In genomic region chr12:48903363-48903981, GRCh38 we compare ENCODE assay signal across 8 cellular contexts. TPM values are rescaled to one million over a fixed set of nuclear protein-coding genes. Genes with fewer than 3 reads are reported as not detected.
A peak's percentile ranks its signal among the peaks of the same experiment; 100 is the strongest.
DNase-seq lines count a peak whose midpoint lies in the region; ATAC-seq and TF ChIP-seq lines count a peak whose summit lies in the region.

No MANE protein-coding gene starts in this region.

- H3K36me3 Mint-ChIP-seq in activated T-cell treated with anti-CD3 and anti-CD28 coated beads, Interleukin-2, amount 50 U/mL, for 72 hours (ENCODE audit: insufficient read depth in 2 of 2): no peaks in the 10 kb centered on the region
- H3K36me3 Mint-ChIP-seq in activated B cell treated with CpG ODN at 0.5 μM for 24 hours (ENCODE audit: low read depth): no peaks in the 10 kb centered on the region

- H3K27me3 Mint-ChIP-seq in activated T-cell treated with anti-CD3 and anti-CD28 coated beads, Interleukin-2, amount 50 U/mL, for 72 hours (ENCODE audit: low read depth): peaks cover 2% of the 10 kb centered on the region
- peaks cover 21% of the 10 kb centered on the region for H3K27me3 Mint-ChIP-seq in activated B cell treated with CpG ODN at 0.5 μM for 24 hours
- peaks cover 4% of the 10 kb centered on the region for H3K27me3 Mint-ChIP-seq in stimulated activated naive CD8-positive, alpha-beta T cell treated with anti-CD3 and anti-CD28 coated beads, Interleukin-15, amount 100 ng/mL, for 72 hours

- DNase-seq in activated T-cell treated with anti-CD3 and anti-CD28 coated beads, Interleukin-2, amount 50 U/mL, for 72 hours: no peak
- no peak for DNase-seq in activated T-cell treated with anti-CD3 and anti-CD28 coated beads, Interleukin-2, amount 50 U/mL, for 48 hours
- DNase-seq in activated B cell treated with CpG ODN at 0.5 μM for 24 hours (no peak), foreskin fibroblast (peak; percentile 18 to 25), ecto neural progenitor cell (ENCODE audit: low spot score) (no peak)
- no peak for DNase-seq in stimulated activated naive CD8-positive, alpha-beta T cell treated with anti-CD3 and anti-CD28 coated beads, Interleukin-15, amount 100 ng/mL, for 72 hours

- TF ChIP-seq CTCF in activated B cell treated with CpG ODN at 0.5 μM for 24 hours (IDR thresholded peaks at IDR 0.05) (no peak), foreskin fibroblast (IDR thresholded peaks at IDR 0.05; ENCODE audit: low read depth, low read length) (no peak)

- no peak overlapping the region for H3K27ac Mint-ChIP-seq in activated T-cell treated with anti-CD3 and anti-CD28 coated beads, Interleukin-2, amount 50 U/mL, for 72 hours
- H3K27ac Mint-ChIP-seq in activated B cell treated with CpG ODN at 0.5 μM for 24 hours: no peak overlapping the region
- peak overlapping the region in 1 of 2 donors; percentile 59 for H3K27ac Mint-ChIP-seq in stimulated activated naive CD8-positive, alpha-beta T cell treated with anti-CD3 and anti-CD28 coated beads, Interleukin-15, amount 100 ng/mL, for 72 hours

- POLR2A ChIA-PET in activated B cell treated with CpG ODN at 0.5 μM for 24 hours (lab: Charles Lee): interaction anchor here (0.6 to 1.0 kb wide), 4 partner anchors 51 to 116 kb away, joined by 3 to 4 read pairs (median 3); partner anchors contain the start of genes ARF3 and DDX23

- H3K4me3 ChIP-seq in foreskin fibroblast (ENCODE audit: low read depth in 1 of 2, low read length in 2 of 2): peak overlapping the region in 1 of 2 donors; percentile 56

- no peaks in the 10 kb centered on the region for H3K9me3 Mint-ChIP-seq in activated T-cell treated with anti-CD3 and anti-CD28 coated beads, Interleukin-2, amount 50 U/mL, for 72 hours
- no peaks in the 10 kb centered on the region for H3K9me3 Mint-ChIP-seq in activated B cell treated with CpG ODN at 0.5 μM for 24 hours
- H3K9me3 Mint-ChIP-seq in stimulated activated naive CD8-positive, alpha-beta T cell treated with anti-CD3 and anti-CD28 coated beads, Interleukin-15, amount 100 ng/mL, for 72 hours: no peaks in the 10 kb centered on the region

- no peak for ATAC-seq in activated T-cell treated with anti-CD3 and anti-CD28 coated beads, Interleukin-2, amount 50 U/mL, for 72 hours (replicated peaks in 1 of 2)
- ATAC-seq in activated B cell treated with CpG ODN at 0.5 μM for 24 hours (ENCODE audit: low read depth): no peak
- no peak for ATAC-seq in stimulated activated naive CD8-positive, alpha-beta T cell treated with anti-CD3 and anti-CD28 coated beads, Interleukin-15, amount 100 ng/mL, for 72 hours
- no peak for ATAC-seq in GM21717 (IDR thresholded peaks at IDR 0.05; ENCODE audit: unreplicated experiment)
- ATAC-seq in GM21737 (IDR thresholded peaks at IDR 0.05; ENCODE audit: unreplicated experiment): no peak

- peak overlapping the region; percentile 78 to 79 for H3K4me3 Mint-ChIP-seq in activated T-cell treated with anti-CD3 and anti-CD28 coated beads, Interleukin-2, amount 50 U/mL, for 72 hours
- peak overlapping the region; percentile 44 for H3K4me3 Mint-ChIP-seq in activated B cell treated with CpG ODN at 0.5 μM for 24 hours
- H3K4me3 Mint-ChIP-seq in stimulated activated naive CD8-positive, alpha-beta T cell treated with anti-CD3 and anti-CD28 coated beads, Interleukin-15, amount 100 ng/mL, for 72 hours: peak overlapping the region; percentile 74 to 79

- intact Hi-C loops in activated B cell treated with CpG ODN at 0.5 μM for 24 hours (cut with micrococcal nuclease): no loop called here

- CTCF ChIA-PET in activated B cell treated with CpG ODN at 0.5 μM for 24 hours (lab: Charles Lee): interaction anchor here (0.8 to 1.9 kb wide), 6 partner anchors 18 to 89 kb away, joined by 3 to 9 read pairs (median 4); partner anchors contain the start of genes DDX23 and FKBP11

- peaks cover 25% of the 10 kb centered on the region for H3K4me1 Mint-ChIP-seq in activated T-cell treated with anti-CD3 and anti-CD28 coated beads, Interleukin-2, amount 50 U/mL, for 72 hours (ENCODE audit: low read depth)
- peaks cover 10% of the 10 kb centered on the region for H3K4me1 Mint-ChIP-seq in activated B cell treated with CpG ODN at 0.5 μM for 24 hours
- peaks cover 14% of the 10 kb centered on the region for H3K4me1 Mint-ChIP-seq in stimulated activated naive CD8-positive, alpha-beta T cell treated with anti-CD3 and anti-CD28 coated beads, Interleukin-15, amount 100 ng/mL, for 72 hours

RNA-seq across cellular contexts. Expression of gene FKBP11, which starts 21.8 kb away (rescaled TPM):
- total RNA-seq in activated T-cell treated with anti-CD3 and anti-CD28 coated beads, Interleukin-2, amount 50 U/mL, for 72 hours: 100 to 1,000 TPM in 1 of 2 donors, 10 to 100 TPM in 1; 67.9 to 107 TPM
- total RNA-seq in activated B cell treated with CpG ODN at 0.5 μM for 24 hours: 22.9 and 26.1 TPM in 2 replicates

RNA-seq across cellular contexts. Expression of gene RND1, which starts 37.8 kb away (rescaled TPM):
- total RNA-seq in activated T-cell treated with anti-CD3 and anti-CD28 coated beads, Interleukin-2, amount 50 U/mL, for 72 hours: 1 to 10 TPM; 4.5 to 5.5 TPM
- total RNA-seq in activated B cell treated with CpG ODN at 0.5 μM for 24 hours: 4.9 and 5.9 TPM in 2 replicates

RNA-seq across cellular contexts. Expression of gene DDX23, which starts 51.5 kb away (rescaled TPM):
- total RNA-seq in activated T-cell treated with anti-CD3 and anti-CD28 coated beads, Interleukin-2, amount 50 U/mL, for 72 hours: 100 to 1,000 TPM in 1 of 2 donors, 10 to 100 TPM in 1; 100.0 to 115 TPM
- total RNA-seq in activated B cell treated with CpG ODN at 0.5 μM for 24 hours: 116 and 118 TPM in 2 replicates

RNA-seq across cellular contexts. Expression of gene ARF3, which starts 53.8 kb away (rescaled TPM):
- 10 to 100 TPM; 73.5 to 96.5 TPM for total RNA-seq in activated T-cell treated with anti-CD3 and anti-CD28 coated beads, Interleukin-2, amount 50 U/mL, for 72 hours
- 113 and 119 TPM in 2 replicates for total RNA-seq in activated B cell treated with CpG ODN at 0.5 μM for 24 hours

Comparison
In these comparisons a context has a peak if more than half of its experiments do, and no peak if none do; other contexts are left out.
1. DNase-seq: peak in foreskin fibroblast (2 of 2); none in activated T-cell treated with anti-CD3 and anti-CD28 coated beads, Interleukin-2, amount 50 U/mL, for 72 hours (0 of 2), activated T-cell treated with anti-CD3 and anti-CD28 coated beads, Interleukin-2, amount 50 U/mL, for 48 hours (0 of 2), activated B cell treated with CpG ODN at 0.5 μM for 24 hours (single experiment), stimulated activated naive CD8-positive, alpha-beta T cell treated with anti-CD3 and anti-CD28 coated beads, Interleukin-15, amount 100 ng/mL, for 72 hours (0 of 2) and ecto neural progenitor cell (single experiment).
2. Peak in every context shown above with its lines, with median percentiles within 50 percentile points of each other: H3K4me3 Mint-ChIP-seq.